ENCODE assay signal across 15 cellular contexts in genomic region chr21:36211660-36212512, GRCh38. TPM values are rescaled to one million over a fixed set of nuclear protein-coding genes. Genes with fewer than 3 reads are reported as not detected.
DNase-seq lines count a peak whose midpoint lies in the region; FAIRE-seq and TF ChIP-seq lines count a peak whose summit lies in the region.
"Had no signal": no experiment of that assay in that cellular context is flagged by ENCODE, and none has a peak within 500 bp of the region (broad histone marks: within the 10 kb centered on the region; RNA-seq: fewer than 3 reads in every experiment).

No MANE protein-coding gene starts in this region.

- H3K9me3 Mint-ChIP-seq in HFFc6 (no peaks in the 10 kb centered on the region), CD14-positive monocyte (no peaks in the 10 kb centered on the region)
- H3K9me3 Mint-ChIP-seq: activated T-cell treated with anti-CD3 and anti-CD28 coated beads, Interleukin-2, amount 50 U/mL, for 24 hours had no signal

- no peaks in the 10 kb centered on the region for H3K79me2 ChIP-seq in keratinocyte (ENCODE audit: control insufficient read depth, insufficient read depth, low read length)

- H3K27me3 Mint-ChIP-seq in HFFc6 (ENCODE audit: insufficient read depth), result no peaks in the 10 kb centered on the region; the same call in none of the 2 replicates
- H3K27me3 Mint-ChIP-seq in CD14-positive monocyte (ENCODE audit: low read depth in 3 of 3), result no peaks in the 10 kb centered on the region
- H3K27me3 Mint-ChIP-seq: activated T-cell treated with anti-CD3 and anti-CD28 coated beads, Interleukin-2, amount 50 U/mL, for 24 hours had no signal

- peak; percentile 5 for FAIRE-seq in keratinocyte (lab: Jason Lieb, UNC)
- no peak for FAIRE-seq in GM19239 (lab: Jason Lieb, UNC)
- FAIRE-seq: GM12892 had no signal

- H3K27ac ChIP-seq in keratinocyte (ENCODE audit: control insufficient read depth, insufficient read depth, low read length), result no peak overlapping the region
- H3K27ac ChIP-seq: colonic mucosa, HL-60 had no signal

- H3K36me3 ChIP-seq in keratinocyte (ENCODE audit: control insufficient read depth in 2 of 2, extremely low read depth in 1 of 2, insufficient read depth in 2 of 2, low read length in 2 of 2), result no peaks in the 10 kb centered on the region

- H3K27ac Mint-ChIP-seq in HFFc6, result peak overlapping the region; percentile 97
- H3K27ac Mint-ChIP-seq in CD14-positive monocyte, result no peak overlapping the region
- H3K27ac Mint-ChIP-seq: activated T-cell treated with anti-CD3 and anti-CD28 coated beads, Interleukin-2, amount 50 U/mL, for 24 hours had no signal

- TF ChIP-seq CTCF in HFFc6 (IDR thresholded peaks at IDR 0.05) (no peak), keratinocyte (optimal IDR thresholded peaks at IDR 0.05 in 1 of 3, IDR thresholded peaks at IDR 0.05 in 1 of 3, conservative IDR thresholded peaks at IDR 0.05 in 1 of 3; ENCODE audit: extremely low read depth in 1 of 3, insufficient read depth in 2 of 3, low read length in 3 of 3) (no peak), CD14-positive monocyte (IDR thresholded peaks at IDR 0.05) (no peak)

- no peaks in the 10 kb centered on the region for H3K27me3 ChIP-seq in keratinocyte (ENCODE audit: control insufficient read depth, extremely low read depth, insufficient read depth, low read length)
- H3K27me3 ChIP-seq: colonic mucosa had no signal

- H4K20me1 ChIP-seq in keratinocyte (ENCODE audit: control insufficient read depth, extremely low read depth, insufficient read depth, low read length), result no peaks in the 10 kb centered on the region

- H3K9ac ChIP-seq in keratinocyte (ENCODE audit: control insufficient read depth, extremely low read depth, insufficient read depth, low read length), result no peak overlapping the region

- dilution Hi-C loops in keratinocyte (cut with MboI; ENCODE audit: extremely low pct_ligation_motif_present, low sequenced_read_pairs), result no loop called here

- H3K4me3 Mint-ChIP-seq in HFFc6 (peak overlapping the region; percentile 78), CD14-positive monocyte (no peak overlapping the region)
- H3K4me3 Mint-ChIP-seq: activated T-cell treated with anti-CD3 and anti-CD28 coated beads, Interleukin-2, amount 50 U/mL, for 24 hours had no signal

- H3K9me3 ChIP-seq in keratinocyte (ENCODE audit: control insufficient read depth, low read depth, low read length), result no peaks in the 10 kb centered on the region
- H3K9me3 ChIP-seq: colonic mucosa had no signal

- DNase-seq in AG08396 (ENCODE audit: low spot score) (peak; percentile 82), HFFc6 (peak; percentile 89), amniotic epithelial cell (ENCODE audit: low read depth) (peak; percentile 84), keratinocyte (ENCODE audit: low read depth, low spot score) (no peak), CD14-positive monocyte (ENCODE audit: low spot score) (no peak), GM19239 (ENCODE audit: insufficient read length, low spot score) (no peak), SHP77 (lab: John Stamatoyannopoulos, UW) (no peak), NCI-H2107 treated with DMSO at 0.1 percent for 48 hours (lab: John Stamatoyannopoulos, UW; ENCODE audit: unreplicated experiment) (no peak)
- DNase-seq: activated T-cell treated with anti-CD3 and anti-CD28 coated beads, Interleukin-2, amount 50 U/mL, for 24 hours; colonic mucosa; COR-L47; NCI-H187 had no signal

- peaks cover 19% of the 10 kb centered on the region for H3K36me3 Mint-ChIP-seq in HFFc6 (ENCODE audit: low read depth)
- peaks cover 68 to 90% of the 10 kb centered on the region in 2 donors for H3K36me3 Mint-ChIP-seq in CD14-positive monocyte

- peaks cover 42% of the 10 kb centered on the region for H3K4me1 ChIP-seq in keratinocyte (ENCODE audit: control insufficient read depth, extremely low read depth, insufficient read depth, low read length)
- H3K4me1 ChIP-seq: colonic mucosa had no signal

- H3K4me1 Mint-ChIP-seq in HFFc6 (ENCODE audit: low read depth), result peaks cover 59% of the 10 kb centered on the region
- no peaks in the 10 kb centered on the region for H3K4me1 Mint-ChIP-seq in CD14-positive monocyte

- no peak overlapping the region for H2AFZ ChIP-seq in keratinocyte (ENCODE audit: control insufficient read depth, low read length)

- H3K4me2 ChIP-seq in keratinocyte (ENCODE audit: control insufficient read depth, extremely low read depth, insufficient read depth, low read depth, low read length), result no peak overlapping the region

- intact Hi-C loops in CD14-positive monocyte (cut with micrococcal nuclease), result loop anchor here (2.0 to 5.0 kb wide), 2 partner anchors 71 to 85 kb away; no protein-coding TSS in a partner anchor

- H3K9me1 ChIP-seq in keratinocyte (ENCODE audit: control insufficient read depth, extremely low read depth, insufficient read depth, low read length), result no peaks in the 10 kb centered on the region

- no peak overlapping the region for H3K4me3 ChIP-seq in keratinocyte (ENCODE audit: control insufficient read depth in 2 of 3, extremely low read depth in 1 of 3, insufficient read depth in 2 of 3, low read depth in 1 of 3, low read length in 3 of 3)
- H3K4me3 ChIP-seq: colonic mucosa, skin epidermis had no signal

RNA-seq across cellular contexts. Expression of gene DOP1B, which starts 55.3 kb away (rescaled TPM):
- 10 to 100 TPM; 13.2 to 19.4 (median 15.3) TPM for total RNA-seq in HFFc6 (2021; fragmentation: NEBNext Ultra II Directional; extraction: Animal tissue kit (Norgen Biotek cat#: 25700))
- polyA plus RNA-seq in keratinocyte, result 2.4 to 5.8 TPM (median 2.9 TPM) in 3 replicates
- polyA plus RNA-seq in keratinocyte (2011; ENCODE audit: low read depth), result 3.4 TPM
- polyA plus RNA-seq in keratinocyte (2011; cell fraction: cytosol; rRNA removed), result 3.1 and 3.2 TPM in 2 replicates
- 10.6 and 12.9 TPM in 2 replicates for polyA plus RNA-seq in keratinocyte (2011; cell fraction: nucleus; rRNA removed)
- polyA plus RNA-seq in keratinocyte (2012; ENCODE audit: low replicate concordance), result 3.6 and 5.6 TPM in 2 replicates
- polyA minus RNA-seq in keratinocyte, result 5.1 to 11.1 TPM (median 6.3 TPM) in 3 replicates
- polyA minus RNA-seq in keratinocyte (2011; cell fraction: cytosol; rRNA and poly(A)+ RNA removed), result 10.6 TPM
- 13.3 and 17.2 TPM in 2 replicates for polyA minus RNA-seq in keratinocyte (2011; cell fraction: nucleus; rRNA and poly(A)+ RNA removed)
- 10 to 100 TPM in 1 of 2 donors, 1 to 10 TPM in 1; 6.0 to 11.0 TPM for polyA plus RNA-seq in CD14-positive monocyte

Comparison
In these comparisons a context has a peak if more than half of its experiments do, and no peak if none do; other contexts are left out.
1. DNase-seq: peak in AG08396 (single experiment), HFFc6 (single experiment) and amniotic epithelial cell (single experiment); none in keratinocyte (single experiment), CD14-positive monocyte (single experiment), GM19239 (single experiment), SHP77 (0 of 2) and NCI-H2107 treated with DMSO at 0.1 percent for 48 hours (single experiment).